20 cellular contexts compared by ENCODE assay signal in genomic region chr18:58988595-58988994, GRCh38.
"Had no signal": no experiment of that assay in that cellular context is flagged by ENCODE, and none has a peak within 500 bp of the region (broad histone marks: within the 10 kb centered on the region; RNA-seq: fewer than 3 reads in every experiment).

No MANE protein-coding gene starts in this region.

- H3K4me3 ChIP-seq: ovary had no signal

- DNase-seq: activated CD4-positive, alpha-beta T cell treated with anti-CD3 and anti-CD28 coated beads for 36 hours; activated CD4-positive, CD25-positive, alpha-beta regulatory T cell; activated naive CD4-positive, alpha-beta T cell; activated T-cell treated with anti-CD3 and anti-CD28 coated beads for 4 hours; activated T-cell treated with anti-CD3 and anti-CD28 coated beads, Interleukin-2, amount 50 U/mL, for 72 hours; aorta; brain microvascular endothelial cell; cortex of kidney; effector memory CD8-positive, alpha-beta T cell; foreskin fibroblast; head of caudate nucleus; hippocampal formation; left cardiac atrium; left ventricle myocardium superior; naive thymus-derived CD4-positive, alpha-beta T cell; ovary; stimulated activated CD4-positive, alpha-beta T cell treated with anti-CD3 and anti-CD28 coated beads, Interleukin-15, amount 100 ng/mL, for 24 hours; stimulated activated CD4-positive, alpha-beta T cell treated with anti-CD3 and anti-CD28 coated beads, Interleukin-2, amount 100 ng/mL, for 24 hours; stimulated activated naive CD4-positive, alpha-beta T cell; trophoblast cell had no signal

- H3K27me3 ChIP-seq: brain microvascular endothelial cell, ovary had no signal

- H3K27ac ChIP-seq: brain microvascular endothelial cell, ovary had no signal

- ATAC-seq: activated CD4-positive, alpha-beta T cell treated with anti-CD3 and anti-CD28 coated beads for 36 hours; activated T-cell treated with anti-CD3 and anti-CD28 coated beads, Interleukin-2, amount 50 U/mL, for 72 hours; effector memory CD8-positive, alpha-beta T cell; left cardiac atrium; left ventricle myocardium superior; naive thymus-derived CD4-positive, alpha-beta T cell had no signal

- H3K9me3 ChIP-seq: ovary had no signal

- H3K36me3 ChIP-seq: ovary had no signal
